In genomic region chr5:6488021-6488420, GRCh38 we compare ENCODE assay signal across 23 cellular contexts. TPM values are rescaled to one million over a fixed set of nuclear protein-coding genes. Genes with fewer than 3 reads are reported as not detected.
DNase-seq lines count a peak whose midpoint lies in the region; ATAC-seq and TF ChIP-seq lines count a peak whose summit lies in the region.
"Had no signal": no experiment of that assay in that cellular context is flagged by ENCODE, and none has a peak within 500 bp of the region (broad histone marks: within the 10 kb centered on the region; RNA-seq: fewer than 3 reads in every experiment).

No MANE protein-coding gene starts in this region.

- H3K79me2 ChIP-seq in KMS-11 (ENCODE audit: insufficient read depth, low read depth): peaks cover 83% of the 10 kb centered on the region

- peak overlapping the region; percentile 66 for H3K4me2 ChIP-seq in KMS-11

- H3K4me3 Mint-ChIP-seq in mesothelial cell of epicardium: no peak overlapping the region
- H3K4me3 Mint-ChIP-seq in activated CD4-positive, alpha-beta T cell treated with anti-CD3 and anti-CD28 coated beads, Interleukin-2, amount 10 ng/mL, durations not matched to agents 7 days and 5 days: no peak overlapping the region
- H3K4me3 Mint-ChIP-seq: activated CD4-positive, alpha-beta T cell treated with anti-CD3 and anti-CD28 coated beads, Interleukin-2, amount 10 ng/mL, durations not matched to agents 24 days and 14 days; CD14-positive monocyte; dendritic cell treated with granulocyte-macrophage colony-stimulating factor and Interleukin-4, amounts not matched to agents 40 ng/mL and 50 ng/mL, for 4 days; naive B cell; stimulated activated memory B cell treated with anti-CD40 and anti-IgM and Interleukin-4, amounts not matched to agents 10 μg/mL and 1 μg/mL and 100 μg/mL, for 72 hours had no signal

- no peak for TF ChIP-seq POLR2A in gastrocnemius medialis (IDR thresholded peaks at IDR 0.05)

- DNase-seq in Ammon's horn (ENCODE audit: low spot score) (peak; percentile 81), anterior cingulate cortex (lab: John Stamatoyannopoulos, UW) (peak in 30 of 58 donors; percentile 6 to 83 (median 36)), mesothelial cell of epicardium (ENCODE audit: low spot score in 2 of 2, unreplicated experiment in 2 of 2) (no peak), gastrocnemius medialis (no peak), GM13977 (ENCODE audit: low spot score) (no peak)
- DNase-seq in activated CD4-positive, alpha-beta T cell treated with anti-CD3 and anti-CD28 coated beads, Interleukin-2, amount 10 ng/mL, durations not matched to agents 7 days and 5 days: no peak
- no peak for DNase-seq in activated CD4-positive, alpha-beta T cell treated with anti-CD3 and anti-CD28 coated beads, Interleukin-2, amount 50 U/mL, for 1 hour
- DNase-seq: activated CD4-positive, alpha-beta T cell treated with anti-CD3 and anti-CD28 coated beads, Interleukin-2, amount 10 ng/mL, durations not matched to agents 24 days and 14 days; activated gamma-delta T cell; GF-D8; H7; islet precursor cell; Kasumi-1; naive B cell; NCI-H2081 treated with DMSO at 0.1 percent for 48 hours; pancreas had no signal

- CTCF ChIA-PET in activated CD4-positive, alpha-beta T cell treated with anti-CD3 and anti-CD28 coated beads, Interleukin-2, amount 10 ng/mL, durations not matched to agents 7 days and 5 days (lab: Charles Lee): interaction anchor here (0.7 kb wide), 1 partner anchor 59 kb away, joined by 4 read pairs; no protein-coding TSS in a partner anchor

- H3K27me3 ChIP-seq in KMS-11 (ENCODE audit: insufficient read depth, low read depth): no peaks in the 10 kb centered on the region
- H3K27me3 ChIP-seq in gastrocnemius medialis: no peaks in the 10 kb centered on the region
- H3K27me3 ChIP-seq: pancreas had no signal

- H3K9ac ChIP-seq in KMS-11: no peak overlapping the region

- intact Hi-C loops in gastrocnemius medialis (cut with DNase I; ENCODE audit: low total_unique reads): no loop called here

- H3K36me3 ChIP-seq in KMS-11 (ENCODE audit: insufficient read depth) (0 out of 2 replicates have a peak, but pooled peaks cover 9% of the 10 kb centered on the region), gastrocnemius medialis (peaks cover 0 to 9% of the 10 kb centered on the region in 2 donors)
- H3K36me3 ChIP-seq: pancreas had no signal

- no peak overlapping the region for H3K4me3 ChIP-seq in KMS-11 (IDR thresholded peaks at IDR 0.05; ENCODE audit: insufficient read depth, low read depth, low read length)
- H3K4me3 ChIP-seq in gastrocnemius medialis: no peak overlapping the region
- H3K4me3 ChIP-seq: cardiac muscle cell, lung, pancreas had no signal

- in situ Hi-C loops in gastrocnemius medialis (cut with MboI; ENCODE audit: low sequenced_read_pairs in 4 of 4) (no loop called here), GM13977 (cut with MboI; ENCODE audit: low pct_unique_long_range_greater_than_20kb, low sequenced_read_pairs, unreplicated experiment) (no loop called here)

- H2AFZ ChIP-seq in KMS-11 (ENCODE audit: low read depth): no peak overlapping the region

- POLR2A ChIA-PET in activated CD4-positive, alpha-beta T cell treated with anti-CD3 and anti-CD28 coated beads, Interleukin-2, amount 10 ng/mL, durations not matched to agents 7 days and 5 days (lab: Charles Lee): no interaction called here

- H3K27ac ChIP-seq in KMS-11 (0 out of 2 replicates have a peak overlapping the region, but pooled peaks have one; percentile 1), gastrocnemius medialis (no peak overlapping the region)
- H3K27ac ChIP-seq: cardiac muscle cell, pancreas had no signal

- TF ChIP-seq CTCF in KMS-11 (conservative IDR thresholded peaks at IDR 0.05; ENCODE audit: low read depth, low read length): no peak
- TF ChIP-seq CTCF in mesothelial cell of epicardium (IDR thresholded peaks at IDR 0.05; ENCODE audit: unreplicated experiment): no peak
- no peak for TF ChIP-seq CTCF in gastrocnemius medialis (IDR thresholded peaks at IDR 0.05 in 4 of 5, conservative IDR thresholded peaks at IDR 0.05 in 1 of 5)
- no peak for TF ChIP-seq CTCF in GM13977 (IDR thresholded peaks at IDR 0.05; ENCODE audit: extremely low read depth, insufficient read depth, missing control alignments)

- no peaks in the 10 kb centered on the region for H4K20me1 ChIP-seq in KMS-11 (ENCODE audit: insufficient read depth)

- H3K27ac Mint-ChIP-seq in mesothelial cell of epicardium: peak overlapping the region; percentile 10
- H3K27ac Mint-ChIP-seq in activated CD4-positive, alpha-beta T cell treated with anti-CD3 and anti-CD28 coated beads, Interleukin-2, amount 10 ng/mL, durations not matched to agents 7 days and 5 days: no peak overlapping the region
- H3K27ac Mint-ChIP-seq: activated CD4-positive, alpha-beta T cell treated with anti-CD3 and anti-CD28 coated beads, Interleukin-2, amount 10 ng/mL, durations not matched to agents 24 days and 14 days; dendritic cell treated with granulocyte-macrophage colony-stimulating factor and Interleukin-4, amounts not matched to agents 40 ng/mL and 50 ng/mL, for 4 days; stimulated activated memory B cell treated with anti-CD40 and anti-IgM and Interleukin-4, amounts not matched to agents 10 μg/mL and 1 μg/mL and 100 μg/mL, for 72 hours had no signal

- H3K4me1 Mint-ChIP-seq in mesothelial cell of epicardium: peaks cover 29% of the 10 kb centered on the region
- H3K4me1 Mint-ChIP-seq in activated CD4-positive, alpha-beta T cell treated with anti-CD3 and anti-CD28 coated beads, Interleukin-2, amount 10 ng/mL, durations not matched to agents 7 days and 5 days: peaks cover 44% of the 10 kb centered on the region
- H3K4me1 Mint-ChIP-seq: CD14-positive monocyte had no signal

- no peaks in the 10 kb centered on the region for H3K9me3 Mint-ChIP-seq in mesothelial cell of epicardium
- no peaks in the 10 kb centered on the region for H3K9me3 Mint-ChIP-seq in activated CD4-positive, alpha-beta T cell treated with anti-CD3 and anti-CD28 coated beads, Interleukin-2, amount 10 ng/mL, durations not matched to agents 7 days and 5 days
- H3K9me3 Mint-ChIP-seq: activated CD4-positive, alpha-beta T cell treated with anti-CD3 and anti-CD28 coated beads, Interleukin-2, amount 10 ng/mL, durations not matched to agents 24 days and 14 days; CD14-positive monocyte; dendritic cell treated with granulocyte-macrophage colony-stimulating factor and Interleukin-4, amounts not matched to agents 40 ng/mL and 50 ng/mL, for 4 days; naive B cell; stimulated activated memory B cell treated with anti-CD40 and anti-IgM and Interleukin-4, amounts not matched to agents 10 μg/mL and 1 μg/mL and 100 μg/mL, for 72 hours had no signal

- H3K4me1 ChIP-seq in KMS-11 (ENCODE audit: low read depth, poor library complexity, severe bottlenecking) (peaks cover 98% of the 10 kb centered on the region), gastrocnemius medialis (peaks cover 21 to 44% of the 10 kb centered on the region in 2 donors)
- H3K4me1 ChIP-seq: pancreas had no signal

- peaks cover 5% of the 10 kb centered on the region for H3K36me3 Mint-ChIP-seq in mesothelial cell of epicardium
- no peaks in the 10 kb centered on the region for H3K36me3 Mint-ChIP-seq in activated CD4-positive, alpha-beta T cell treated with anti-CD3 and anti-CD28 coated beads, Interleukin-2, amount 10 ng/mL, durations not matched to agents 7 days and 5 days (ENCODE audit: low read depth)
- H3K36me3 Mint-ChIP-seq: CD14-positive monocyte; naive B cell; stimulated activated memory B cell treated with anti-CD40 and anti-IgM and Interleukin-4, amounts not matched to agents 10 μg/mL and 1 μg/mL and 100 μg/mL, for 72 hours had no signal

- H3K9me3 ChIP-seq in gastrocnemius medialis: no peaks in the 10 kb centered on the region
- H3K9me3 ChIP-seq: pancreas had no signal

- H3K27me3 Mint-ChIP-seq in mesothelial cell of epicardium (ENCODE audit: low read depth): peaks cover 66% of the 10 kb centered on the region
- H3K27me3 Mint-ChIP-seq in activated CD4-positive, alpha-beta T cell treated with anti-CD3 and anti-CD28 coated beads, Interleukin-2, amount 10 ng/mL, durations not matched to agents 7 days and 5 days: peaks cover 13% of the 10 kb centered on the region
- H3K27me3 Mint-ChIP-seq: dendritic cell treated with granulocyte-macrophage colony-stimulating factor and Interleukin-4, amounts not matched to agents 40 ng/mL and 50 ng/mL, for 4 days had no signal

- ATAC-seq in gastrocnemius medialis: no peak
- ATAC-seq: stimulated activated memory B cell treated with anti-CD40 and anti-IgM and Interleukin-4, amounts not matched to agents 10 μg/mL and 1 μg/mL and 100 μg/mL, for 72 hours had no signal

RNA-seq across cellular contexts. Expression of gene UBE2QL1, which starts 39.4 kb away (rescaled TPM):
- total RNA-seq in mesothelial cell of epicardium: 3.9 to 4.4 TPM (median 4.2 TPM) in 3 replicates
- 100 to 1,000 TPM in 1 of 4 donors, 10 to 100 TPM in 3; 48.8 to 150 (median 67.0) TPM for total RNA-seq in gastrocnemius medialis
- total RNA-seq in activated CD4-positive, alpha-beta T cell treated with anti-CD3 and anti-CD28 coated beads, Interleukin-2, amount 10 ng/mL, durations not matched to agents 7 days and 5 days: not detected
- total RNA-seq: OCI-LY7 had no signal

Comparison
In these comparisons a context has a peak if more than half of its experiments do, and no peak if none do; other contexts are left out.
1. DNase-seq: peak in Ammon's horn (single experiment) and anterior cingulate cortex (30 of 58); none in mesothelial cell of epicardium (0 of 2), gastrocnemius medialis (0 of 2), GM13977 (single experiment), activated CD4-positive, alpha-beta T cell treated with anti-CD3 and anti-CD28 coated beads, Interleukin-2, amount 10 ng/mL, durations not matched to agents 7 days and 5 days (single experiment) and activated CD4-positive, alpha-beta T cell treated with anti-CD3 and anti-CD28 coated beads, Interleukin-2, amount 50 U/mL, for 1 hour (single experiment).